Comparison of ENCODE assay signal across 8 cellular contexts in genomic region chr19:46697142-46697960, GRCh38. TPM values are rescaled to one million over a fixed set of nuclear protein-coding genes. Genes with fewer than 3 reads are reported as not detected.
A peak's percentile ranks its signal among the peaks of the same experiment; 100 is the strongest.
DNase-seq lines count a peak whose midpoint lies in the region; ATAC-seq and TF ChIP-seq lines count a peak whose summit lies in the region.

No MANE protein-coding gene starts in this region.

- H3K4me3 Mint-ChIP-seq in natural killer cell treated with Interleukin-12 subunit alpha and Interleukin-12 subunit beta and Interleukin-15 and Interleukin-18, amount 100 ng/mL, for 72 hours = no peak overlapping the region

- DNase-seq in GM06990 (ENCODE audit: extremely low read depth, insufficient read length) (peak; percentile 31), SIG-M5 treated with dmso at 0.1 percent for 504 hours (lab: John Stamatoyannopoulos, UW; ENCODE audit: unreplicated experiment) (peak; percentile 63), fibroblast of peridontal ligament (ENCODE audit: extremely low read depth) (peak; percentile 46), CD1c-positive myeloid dendritic cell (ENCODE audit: extremely low spot score) (no peak), DMS114 treated with DMSO at 0.1 percent for 48 hours (lab: John Stamatoyannopoulos, UW; ENCODE audit: unreplicated experiment) (no peak)
- no peak for DNase-seq in natural killer cell treated with Interleukin-12 subunit alpha and Interleukin-12 subunit beta and Interleukin-15 and Interleukin-18, amount 100 ng/mL, for 72 hours (ENCODE audit: low spot score)

- peaks cover 15% of the 10 kb centered on the region for H3K36me3 Mint-ChIP-seq in natural killer cell treated with Interleukin-12 subunit alpha and Interleukin-12 subunit beta and Interleukin-15 and Interleukin-18, amount 100 ng/mL, for 72 hours

- peak; percentile 28 to 60 for ATAC-seq in natural killer cell treated with Interleukin-12 subunit alpha and Interleukin-12 subunit beta and Interleukin-15 and Interleukin-18, amount 100 ng/mL, for 72 hours
- ATAC-seq in HG02970 (IDR thresholded peaks at IDR 0.05; ENCODE audit: low FRiP score, unreplicated experiment) (no peak), HG03135 (IDR thresholded peaks at IDR 0.05; ENCODE audit: unreplicated experiment) (no peak)

- no peaks in the 10 kb centered on the region for H3K27me3 Mint-ChIP-seq in natural killer cell treated with Interleukin-12 subunit alpha and Interleukin-12 subunit beta and Interleukin-15 and Interleukin-18, amount 100 ng/mL, for 72 hours

- no peak overlapping the region for H3K4me3 ChIP-seq in GM06990 (replicated peaks; ENCODE audit: low read depth, low read length)

- peaks cover 0 to 15% of the 10 kb centered on the region in 2 donors for H3K4me1 Mint-ChIP-seq in natural killer cell treated with Interleukin-12 subunit alpha and Interleukin-12 subunit beta and Interleukin-15 and Interleukin-18, amount 100 ng/mL, for 72 hours (ENCODE audit: low read depth in 2 of 2)

- H3K9me3 Mint-ChIP-seq in natural killer cell treated with Interleukin-12 subunit alpha and Interleukin-12 subunit beta and Interleukin-15 and Interleukin-18, amount 100 ng/mL, for 72 hours = no peaks in the 10 kb centered on the region

- TF ChIP-seq CTCF in GM06990 (IDR thresholded peaks at IDR 0.05; ENCODE audit: insufficient read depth, low read length, poor library complexity, severe bottlenecking) = no peak

- H3K27ac Mint-ChIP-seq in natural killer cell treated with Interleukin-12 subunit alpha and Interleukin-12 subunit beta and Interleukin-15 and Interleukin-18, amount 100 ng/mL, for 72 hours = no peak overlapping the region

- H3K36me3 ChIP-seq in GM06990 (ENCODE audit: control insufficient read depth, insufficient read depth, low read length) = peaks cover 55% of the 10 kb centered on the region

- no peaks in the 10 kb centered on the region for H3K27me3 ChIP-seq in GM06990 (replicated peaks; ENCODE audit: control insufficient read depth, insufficient read depth, low read length)

RNA-seq across cellular contexts. Expression of gene PRKD2, which starts 19.6 kb away (rescaled TPM):
- 10 to 100 TPM; 82.3 to 100.0 TPM for total RNA-seq in natural killer cell treated with Interleukin-12 subunit alpha and Interleukin-12 subunit beta and Interleukin-15 and Interleukin-18, amount 100 ng/mL, for 72 hours

RNA-seq across cellular contexts. Expression of gene DACT3, which starts 36.4 kb away (rescaled TPM):
- under 1 TPM in 1 of 2 donors, not detected in 1; 0.36 TPM for total RNA-seq in natural killer cell treated with Interleukin-12 subunit alpha and Interleukin-12 subunit beta and Interleukin-15 and Interleukin-18, amount 100 ng/mL, for 72 hours

RNA-seq across cellular contexts. Expression of gene FKRP, which starts 48.5 kb away (rescaled TPM):
- total RNA-seq in natural killer cell treated with Interleukin-12 subunit alpha and Interleukin-12 subunit beta and Interleukin-15 and Interleukin-18, amount 100 ng/mL, for 72 hours = 10 to 100 TPM; 16.4 to 25.4 TPM

RNA-seq across cellular contexts. Expression of gene STRN4, which starts 48.9 kb away (rescaled TPM):
- total RNA-seq in natural killer cell treated with Interleukin-12 subunit alpha and Interleukin-12 subunit beta and Interleukin-15 and Interleukin-18, amount 100 ng/mL, for 72 hours = 100 to 1,000 TPM in 1 of 2 donors, 10 to 100 TPM in 1; 88.9 to 121 TPM

Comparison
In these comparisons a context has a peak if more than half of its experiments do, and no peak if none do; other contexts are left out.
1. DNase-seq: peak in GM06990 (single experiment), SIG-M5 treated with dmso at 0.1 percent for 504 hours (single experiment) and fibroblast of peridontal ligament (single experiment); none in natural killer cell treated with Interleukin-12 subunit alpha and Interleukin-12 subunit beta and Interleukin-15 and Interleukin-18, amount 100 ng/mL, for 72 hours (single experiment), CD1c-positive myeloid dendritic cell (single experiment) and DMS114 treated with DMSO at 0.1 percent for 48 hours (single experiment).
2. ATAC-seq: peak in natural killer cell treated with Interleukin-12 subunit alpha and Interleukin-12 subunit beta and Interleukin-15 and Interleukin-18, amount 100 ng/mL, for 72 hours (2 of 2); none in HG02970 (single experiment) and HG03135 (single experiment).